1 cellular context compared by ENCODE assay signal in genomic region chr10:102120142-102120986, GRCh38.
TF ChIP-seq lines count a peak whose summit lies in the region.

A gene with protein sequence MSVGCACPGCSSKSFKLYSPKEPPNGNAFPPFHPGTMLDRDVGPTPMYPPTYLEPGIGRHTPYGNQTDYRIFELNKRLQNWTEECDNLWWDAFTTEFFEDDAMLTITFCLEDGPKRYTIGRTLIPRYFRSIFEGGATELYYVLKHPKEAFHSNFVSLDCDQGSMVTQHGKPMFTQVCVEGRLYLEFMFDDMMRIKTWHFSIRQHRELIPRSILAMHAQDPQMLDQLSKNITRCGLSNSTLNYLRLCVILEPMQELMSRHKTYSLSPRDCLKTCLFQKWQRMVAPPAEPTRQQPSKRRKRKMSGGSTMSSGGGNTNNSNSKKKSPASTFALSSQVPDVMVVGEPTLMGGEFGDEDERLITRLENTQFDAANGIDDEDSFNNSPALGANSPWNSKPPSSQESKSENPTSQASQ (minus strand): TSS chr10:102120368. CDS start chr10:102120110, 258 bp downstream.

TF ChIP-seq in H1, 55 proteins besides CTCF, POLR2A, EP300 and RAD21:
- 0 out of 2 replicates have a peak, but pooled peaks have one; percentile 41 for TF ChIP-seq MAX (IDR thresholded peaks at IDR 0.05)
- TF ChIP-seq, protein P1, sequence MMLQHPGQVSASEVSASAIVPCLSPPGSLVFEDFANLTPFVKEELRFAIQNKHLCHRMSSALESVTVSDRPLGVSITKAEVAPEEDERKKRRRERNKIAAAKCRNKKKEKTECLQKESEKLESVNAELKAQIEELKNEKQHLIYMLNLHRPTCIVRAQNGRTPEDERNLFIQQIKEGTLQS (IDR thresholded peaks at IDR 0.05; ENCODE audit: insufficient read depth, low read depth, low read length): no peak
- no peak for TF ChIP-seq SAP30 (IDR thresholded peaks at IDR 0.05; ENCODE audit: insufficient read depth, insufficient replicate concordance, low read length)
- no peak for TF ChIP-seq RXRA (IDR thresholded peaks at IDR 0.05; ENCODE audit: insufficient read depth, low read depth, low read length)
- TF ChIP-seq TEAD4 (IDR thresholded peaks at IDR 0.05; ENCODE audit: low read depth, low read length): no peak
- no peak for TF ChIP-seq BRCA1 (IDR thresholded peaks at IDR 0.05; ENCODE audit: low read depth, low read length)
- TF ChIP-seq NANOG (IDR thresholded peaks at IDR 0.05; ENCODE audit: insufficient read depth, low read depth, low read length, poor library complexity, severe bottlenecking): no peak
- no peak for TF ChIP-seq TCF12 (IDR thresholded peaks at IDR 0.05; ENCODE audit: low read depth, low read length)
- no peak for TF ChIP-seq ZNF274 (IDR thresholded peaks at IDR 0.05; ENCODE audit: borderline replicate concordance, extremely low read depth, low read length)
- TF ChIP-seq HDAC6 (IDR thresholded peaks at IDR 0.05; ENCODE audit: low read depth, low read length): no peak
- no peak for TF ChIP-seq SIX5 (IDR thresholded peaks at IDR 0.05; ENCODE audit: low read depth, low read length)
- no peak for TF ChIP-seq KDM5A (IDR thresholded peaks at IDR 0.05; ENCODE audit: low read length)
- TF ChIP-seq GTF2F1 (IDR thresholded peaks at IDR 0.05; ENCODE audit: borderline replicate concordance, low read depth, low read length): no peak
- TF ChIP-seq CEBPB (IDR thresholded peaks at IDR 0.05; ENCODE audit: low read depth, low read length): no peak
- TF ChIP-seq SP4 (IDR thresholded peaks at IDR 0.05; ENCODE audit: low read length): no peak
- TF ChIP-seq CHD1 (IDR thresholded peaks at IDR 0.05; ENCODE audit: low read depth, low read length): no peak
- no peak; the same call in none of the 2 replicates for TF ChIP-seq TAF1 (IDR thresholded peaks at IDR 0.05; ENCODE audit: low read depth, low read length)
- no peak for TF ChIP-seq FOSL1 (IDR thresholded peaks at IDR 0.05; ENCODE audit: insufficient read depth, low read depth, low read length)
- no peak for TF ChIP-seq E2F6 (IDR thresholded peaks at IDR 0.05)
- TF ChIP-seq CBX5 (IDR thresholded peaks at IDR 0.05; ENCODE audit: low read depth, low read length): no peak
- TF ChIP-seq, protein P2, sequence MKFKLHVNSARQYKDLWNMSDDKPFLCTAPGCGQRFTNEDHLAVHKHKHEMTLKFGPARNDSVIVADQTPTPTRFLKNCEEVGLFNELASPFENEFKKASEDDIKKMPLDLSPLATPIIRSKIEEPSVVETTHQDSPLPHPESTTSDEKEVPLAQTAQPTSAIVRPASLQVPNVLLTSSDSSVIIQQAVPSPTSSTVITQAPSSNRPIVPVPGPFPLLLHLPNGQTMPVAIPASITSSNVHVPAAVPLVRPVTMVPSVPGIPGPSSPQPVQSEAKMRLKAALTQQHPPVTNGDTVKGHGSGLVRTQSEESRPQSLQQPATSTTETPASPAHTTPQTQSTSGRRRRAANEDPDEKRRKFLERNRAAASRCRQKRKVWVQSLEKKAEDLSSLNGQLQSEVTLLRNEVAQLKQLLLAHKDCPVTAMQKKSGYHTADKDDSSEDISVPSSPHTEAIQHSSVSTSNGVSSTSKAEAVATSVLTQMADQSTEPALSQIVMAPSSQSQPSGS (IDR thresholded peaks at IDR 0.05; ENCODE audit: low read length): no peak
- TF ChIP-seq SRF (IDR thresholded peaks at IDR 0.05; ENCODE audit: low read depth, low read length): no peak
- TF ChIP-seq SP1 (IDR thresholded peaks at IDR 0.05; ENCODE audit: low read depth, low read length): no peak
- TF ChIP-seq, protein P3, sequence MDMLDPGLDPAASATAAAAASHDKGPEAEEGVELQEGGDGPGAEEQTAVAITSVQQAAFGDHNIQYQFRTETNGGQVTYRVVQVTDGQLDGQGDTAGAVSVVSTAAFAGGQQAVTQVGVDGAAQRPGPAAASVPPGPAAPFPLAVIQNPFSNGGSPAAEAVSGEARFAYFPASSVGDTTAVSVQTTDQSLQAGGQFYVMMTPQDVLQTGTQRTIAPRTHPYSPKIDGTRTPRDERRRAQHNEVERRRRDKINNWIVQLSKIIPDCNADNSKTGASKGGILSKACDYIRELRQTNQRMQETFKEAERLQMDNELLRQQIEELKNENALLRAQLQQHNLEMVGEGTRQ (IDR thresholded peaks at IDR 0.05; ENCODE audit: low read length): no peak
- TF ChIP-seq RBBP5 (IDR thresholded peaks at IDR 0.05; ENCODE audit: borderline replicate concordance, low read depth, low read length): peak; percentile 50; the same call in 1 of the 2 replicates
- TF ChIP-seq EZH2 (IDR thresholded peaks at IDR 0.05; ENCODE audit: low read depth, low read length, severe bottlenecking): no peak
- TF ChIP-seq POU5F1 (IDR thresholded peaks at IDR 0.05; ENCODE audit: low read depth, low read length): no peak
- TF ChIP-seq TBP (IDR thresholded peaks at IDR 0.05; ENCODE audit: low read depth, low read length): no peak
- TF ChIP-seq BCL11A (IDR thresholded peaks at IDR 0.05; ENCODE audit: low read depth in 2 of 2, low read length in 2 of 2): no peak
- no peak for TF ChIP-seq CTBP2 (IDR thresholded peaks at IDR 0.05; ENCODE audit: borderline replicate concordance, insufficient read depth, insufficient read length, low read length)
- no peak for TF ChIP-seq RFX5 (IDR thresholded peaks at IDR 0.05; ENCODE audit: borderline replicate concordance, low read depth, low read length)
- no peak for TF ChIP-seq CHD7 (IDR thresholded peaks at IDR 0.05; ENCODE audit: insufficient replicate concordance, low read length)
- TF ChIP-seq SUZ12 (IDR thresholded peaks at IDR 0.05; ENCODE audit: low read length): no peak
- TF ChIP-seq KDM4A (IDR thresholded peaks at IDR 0.05; ENCODE audit: low read depth, low read length, severe bottlenecking): peak; percentile 77
- TF ChIP-seq POLR2AphosphoS5 (IDR thresholded peaks at IDR 0.05; ENCODE audit: low read depth, low read length): peak; percentile 40
- TF ChIP-seq EGR1 (IDR thresholded peaks at IDR 0.05; ENCODE audit: borderline replicate concordance, low read depth, low read length): no peak
- TF ChIP-seq HDAC2 (IDR thresholded peaks at IDR 0.05; ENCODE audit: borderline replicate concordance in 1 of 2, low read depth in 2 of 2, low read length in 2 of 2): 0 out of 4 replicates have a peak, but pooled peaks of 1 of the 2 experiments have one; percentile 85
- TF ChIP-seq TAF7 (optimal IDR thresholded peaks at IDR 0.05; ENCODE audit: borderline replicate concordance, low read depth, low read length): peak; percentile 62
- no peak for TF ChIP-seq CHD2 (IDR thresholded peaks at IDR 0.05; ENCODE audit: low read length)
- no peak for TF ChIP-seq SP2 (IDR thresholded peaks at IDR 0.05; ENCODE audit: low read length)
- no peak for TF ChIP-seq NRF1 (IDR thresholded peaks at IDR 0.05; ENCODE audit: low read depth, low read length)
- TF ChIP-seq SIN3A (conservative IDR thresholded peaks at IDR 0.05 in 1 of 2, IDR thresholded peaks at IDR 0.05 in 1 of 2; ENCODE audit: low read depth in 1 of 2, low read length in 2 of 2): peak in 1 of 2 experiments; percentile 47; a peak in 1 of 4 replicates
- no peak for TF ChIP-seq JUND (IDR thresholded peaks at IDR 0.05; ENCODE audit: low read length)
- no peak for TF ChIP-seq JUN (IDR thresholded peaks at IDR 0.05; ENCODE audit: low read depth, low read length)
- TF ChIP-seq ASH2L (IDR thresholded peaks at IDR 0.05; ENCODE audit: low read length): peak; percentile 57
- peak; percentile 70 for TF ChIP-seq BACH1 (IDR thresholded peaks at IDR 0.05; ENCODE audit: low read length)
- no peak for TF ChIP-seq SIRT6 (IDR thresholded peaks at IDR 0.05; ENCODE audit: low read length)
- TF ChIP-seq CBX8 (IDR thresholded peaks at IDR 0.05; ENCODE audit: borderline replicate concordance, low read depth, low read length): no peak
- TF ChIP-seq PHF8 (conservative IDR thresholded peaks at IDR 0.05; ENCODE audit: low read depth, low read length): 0 out of 2 replicates have a peak, but pooled peaks have one; percentile 64
- no peak for TF ChIP-seq MAFK (IDR thresholded peaks at IDR 0.05; ENCODE audit: low read depth, low read length)
- TF ChIP-seq RNF2 (IDR thresholded peaks at IDR 0.05; ENCODE audit: borderline replicate concordance, low read depth, low read length, missing control alignments, poor library complexity, severe bottlenecking): no peak
- TF ChIP-seq GABPA (IDR thresholded peaks at IDR 0.05; ENCODE audit: borderline replicate concordance, insufficient read depth, low read length): no peak
- no peak for TF ChIP-seq KDM1A (IDR thresholded peaks at IDR 0.05; ENCODE audit: borderline replicate concordance, low read length)
- no peak for TF ChIP-seq YY1 (IDR thresholded peaks at IDR 0.05; ENCODE audit: low read depth, low read length)
- TF ChIP-seq CREB1 (IDR thresholded peaks at IDR 0.05): peak; percentile 83
